Comparison of ENCODE assay signal across 28 cellular contexts in the genomic region with DNA sequence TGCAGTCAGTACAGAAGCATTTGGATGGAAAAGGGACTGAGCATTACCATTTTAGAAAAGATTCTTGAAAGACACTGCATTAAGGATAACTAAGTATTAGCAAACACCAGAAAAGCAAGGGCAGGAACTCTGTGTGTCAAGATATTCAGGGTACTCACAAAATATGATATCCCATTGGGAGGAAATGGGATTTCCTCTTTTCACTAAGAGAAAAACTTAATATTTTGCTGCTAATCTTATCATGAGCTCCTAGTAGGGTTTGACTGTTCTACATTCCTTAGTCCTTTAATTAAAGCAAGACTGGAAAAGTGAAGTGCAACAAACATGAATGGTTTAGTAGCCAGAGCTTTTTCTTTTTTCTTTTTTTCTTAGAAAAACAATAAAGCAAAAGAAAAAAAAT.
"Had no signal": no experiment of that assay in that cellular context is flagged by ENCODE, and none has a peak within 500 bp of the region (broad histone marks: within the 10 kb centered on the region; RNA-seq: fewer than 3 reads in every experiment).

No MANE protein-coding gene starts in this region.

- H3K27me3 ChIP-seq: adrenal gland, ascending aorta, breast epithelium, cardiac muscle cell, dorsolateral prefrontal cortex, gastrocnemius medialis, heart left ventricle had no signal

- H3K36me3 ChIP-seq: adrenal gland, ascending aorta, breast epithelium, cardiac muscle cell, gastrocnemius medialis, heart left ventricle had no signal

- ATAC-seq: activated CD4-positive, alpha-beta T cell treated with anti-CD3 and anti-CD28 coated beads for 36 hours; activated CD8-positive, alpha-beta memory T cell treated with anti-CD3 and anti-CD28 coated beads, Interleukin-2, amount 10 ng/mL, durations not matched to agents 7 days and 5 days; activated CD8-positive, alpha-beta T cell treated with anti-CD3 and anti-CD28 coated beads, Interleukin-2, amount 10 ng/mL, durations not matched to agents 7 days and 5 days; activated naive CD8-positive, alpha-beta T cell treated with anti-CD3 and anti-CD28 coated beads, Interleukin-2, amount 50 U/mL, for 24 hours; esophagus mucosa; gastrocnemius medialis; heart left ventricle had no signal

- H3K27ac ChIP-seq: adrenal gland, ascending aorta, breast epithelium, cardiac muscle cell, coronary artery, dorsolateral prefrontal cortex, gastrocnemius medialis, heart left ventricle had no signal

- H3K9me3 ChIP-seq: adrenal gland, ascending aorta, breast epithelium, gastrocnemius medialis had no signal

- H3K4me1 ChIP-seq: adrenal gland, ascending aorta, breast epithelium, gastrocnemius medialis had no signal

- H3K4me3 ChIP-seq: adrenal gland, ascending aorta, breast epithelium, cardiac muscle cell, coronary artery, dorsolateral prefrontal cortex, gastrocnemius medialis, heart left ventricle had no signal

- DNase-seq: activated CD4-positive, alpha-beta memory T cell treated with anti-CD3 and anti-CD28 coated beads for 36 hours; activated CD4-positive, alpha-beta T cell treated with anti-CD3 and anti-CD28 coated beads for 36 hours; activated CD4-positive, alpha-beta T cell treated with anti-CD3 and anti-CD28 coated beads, Interleukin-2, amount 10 ng/mL, durations not matched to agents 24 days and 14 days; activated CD4-positive, CD25-positive, alpha-beta regulatory T cell; activated CD4-positive, CD25-positive, alpha-beta regulatory T cell treated with anti-CD3 and anti-CD28 coated beads, Interleukin-2, amount 50 U/mL, for 72 hours; activated CD8-positive, alpha-beta memory T cell treated with anti-CD3 and anti-CD28 coated beads, Interleukin-2, amount 10 ng/mL, durations not matched to agents 7 days and 5 days; activated CD8-positive, alpha-beta memory T cell treated with anti-CD3 and anti-CD28 coated beads, Interleukin-2, amount 50 U/mL, for 4 hours; activated CD8-positive, alpha-beta T cell treated with anti-CD3 and anti-CD28 coated beads, Interleukin-2, amount 10 ng/mL, durations not matched to agents 7 days and 5 days; activated effector memory CD4-positive, alpha-beta T cell treated with anti-CD3 and anti-CD28 coated beads, Interleukin-2, amount 50 U/mL, for 16 hours; activated naive CD4-positive, alpha-beta T cell treated with anti-CD3 and anti-CD28 coated beads for 36 hours; activated naive CD8-positive, alpha-beta T cell treated with anti-CD3 and anti-CD28 coated beads for 36 hours; activated naive CD8-positive, alpha-beta T cell treated with anti-CD3 and anti-CD28 coated beads, Interleukin-2, amount 50 U/mL, for 24 hours; activated T-cell treated with anti-CD3 and anti-CD28 coated beads, Interleukin-2, amount 50 U/mL, for 1 hour; activated T-cell treated with anti-CD3 and anti-CD28 coated beads, Interleukin-2, amount 50 U/mL, for 48 hours; adrenal gland; dorsolateral prefrontal cortex; effector memory CD4-positive, alpha-beta T cell; endodermal cell; foreskin fibroblast; gastrocnemius medialis; glutamatergic neuron; heart left ventricle; T-helper 2 cell had no signal
